14 cellular contexts compared by ENCODE assay signal in the genomic region with DNA sequence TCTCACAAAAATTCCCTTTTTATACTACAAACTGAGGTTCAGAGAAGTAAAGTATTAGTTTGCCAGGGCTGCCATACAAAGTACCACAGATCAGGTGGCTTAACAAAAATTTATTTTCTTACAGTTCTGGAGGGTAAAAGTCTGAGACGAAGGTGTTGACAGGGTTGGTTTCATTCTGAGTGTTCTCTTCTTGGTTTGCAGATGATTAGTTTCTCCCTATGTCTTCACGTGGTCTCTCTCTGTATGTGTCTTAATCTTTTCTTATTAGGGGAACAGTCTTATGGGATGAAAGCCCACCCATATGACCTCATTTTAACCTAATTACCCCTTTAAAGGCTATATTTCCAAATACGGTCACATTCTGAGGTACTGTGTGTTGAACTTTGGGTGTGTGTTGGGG.
A peak's percentile ranks its signal among the peaks of the same experiment; 100 is the strongest.
DNase-seq lines count a peak whose midpoint lies in the region; ATAC-seq lines count a peak whose summit lies in the region.
"Had no signal": no experiment of that assay in that cellular context is flagged by ENCODE, and none has a peak within 500 bp of the region (broad histone marks: within the 10 kb centered on the region; RNA-seq: fewer than 3 reads in every experiment).

No MANE protein-coding gene starts in this region.

- no peak for DNase-seq in NK-92 treated with Interleukin-12 subunit alpha and Interleukin-12 subunit beta, amount 100 ng/mL, for 24 hours (lab: John Stamatoyannopoulos, UW)
- DNase-seq in nucleus accumbens (lab: John Stamatoyannopoulos, UW), result no peak
- no peak for DNase-seq in HuH-7 (ENCODE audit: low spot score)
- no peak for DNase-seq in activated CD4-positive, alpha-beta T cell treated with anti-CD3 and anti-CD28 coated beads, Interleukin-2, amount 50 U/mL, for 4 hours
- DNase-seq: ACHN; Calu3; CD4-positive, alpha-beta T cell; DMS 273 treated with DMSO at 0.1 percent for 48 hours; GM23248; KG1 had no signal

- ATAC-seq in GM18519 (IDR thresholded peaks at IDR 0.05; ENCODE audit: low FRiP score, unreplicated experiment) (peak; percentile 64), GM18907 (IDR thresholded peaks at IDR 0.05; ENCODE audit: unreplicated experiment) (peak; percentile 73), HG03095 (IDR thresholded peaks at IDR 0.05; ENCODE audit: unreplicated experiment) (peak; percentile 69), HG03439 (IDR thresholded peaks at IDR 0.05; ENCODE audit: unreplicated experiment) (peak; percentile 56)
